Comparison of ENCODE assay signal across 8 cellular contexts in the genomic region with DNA sequence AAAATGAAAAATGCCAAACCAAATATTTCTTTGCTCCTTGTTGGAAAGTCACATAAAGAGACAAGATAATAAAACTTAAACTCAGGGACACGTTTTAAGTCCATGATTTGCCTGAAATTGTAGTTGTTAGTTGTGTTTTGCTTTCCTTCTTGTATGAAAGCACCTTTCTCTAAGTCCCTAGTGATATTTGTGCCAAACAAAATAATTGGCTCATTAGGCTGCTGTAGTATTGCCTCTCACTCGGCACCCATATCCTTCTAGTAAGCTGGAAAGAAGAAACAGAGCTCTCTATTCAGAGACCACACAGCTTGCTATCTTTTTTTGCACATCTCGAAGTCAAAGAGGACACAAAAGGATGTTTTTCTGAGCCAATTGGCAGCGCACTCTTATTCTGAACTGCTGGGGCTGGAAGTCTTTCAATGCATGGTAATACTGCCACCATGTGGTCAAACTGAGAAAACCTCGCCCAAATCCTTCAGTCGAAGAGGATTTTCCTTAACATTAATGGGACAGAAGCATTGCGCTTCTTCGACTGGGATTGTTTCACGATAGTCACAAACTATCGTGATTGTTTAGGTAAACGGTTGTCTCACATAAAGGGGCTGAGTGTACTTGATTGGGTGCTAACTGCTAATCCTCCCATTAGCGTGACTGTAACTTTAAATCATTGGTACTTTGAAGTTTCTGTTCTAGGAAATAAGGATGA.
A peak's percentile ranks its signal among the peaks of the same experiment; 100 is the strongest.
DNase-seq lines count a peak whose midpoint lies in the region; ATAC-seq, FAIRE-seq and TF ChIP-seq lines count a peak whose summit lies in the region.

No MANE protein-coding gene starts in this region.

- peak overlapping the region; percentile 51; the same call in 1 of the 2 replicates for H3K4me2 ChIP-seq in KMS-11

- H3K36me3 ChIP-seq in KMS-11 (ENCODE audit: insufficient read depth) (no peaks in the 10 kb centered on the region), Peyer's patch (no peaks in the 10 kb centered on the region)

- no peak overlapping the region for H3K4me3 ChIP-seq in KMS-11 (IDR thresholded peaks at IDR 0.05; ENCODE audit: insufficient read depth, low read depth, low read length)
- H3K4me3 ChIP-seq in Peyer's patch: no peak overlapping the region

- DNase-seq in G401 (ENCODE audit: low spot score) (peak; percentile 84), Peyer's patch (peak in 2 of 3 donors; percentile 18 to 81), fibroblast of the conjunctiva (ENCODE audit: low read depth) (peak; percentile 67), occipital lobe (lab: John Stamatoyannopoulos, UW) (peak; percentile 30), urothelium cell line (ENCODE audit: low spot score) (peak; percentile 46)

- no peaks in the 10 kb centered on the region for H3K79me2 ChIP-seq in KMS-11 (ENCODE audit: insufficient read depth, low read depth)

- H3K27me3 Mint-ChIP-seq in activated T-helper 17 cell treated with anti-CD3 and anti-CD28 coated beads, Interleukin-2, amount 50 U/mL, for 72 hours: peaks cover 19% of the 10 kb centered on the region

- H2AFZ ChIP-seq in KMS-11 (ENCODE audit: low read depth): peak overlapping the region; percentile 67

- H3K27ac ChIP-seq in KMS-11: no peak overlapping the region
- no peak overlapping the region for H3K27ac ChIP-seq in Peyer's patch

- no peaks in the 10 kb centered on the region for H3K27me3 ChIP-seq in KMS-11 (ENCODE audit: insufficient read depth, low read depth)
- H3K27me3 ChIP-seq in Peyer's patch: no peaks in the 10 kb centered on the region

- no peaks in the 10 kb centered on the region for H3K9me3 Mint-ChIP-seq in activated T-helper 17 cell treated with anti-CD3 and anti-CD28 coated beads, Interleukin-2, amount 50 U/mL, for 72 hours

- peaks cover 5% of the 10 kb centered on the region for H3K4me1 ChIP-seq in KMS-11 (ENCODE audit: low read depth, poor library complexity, severe bottlenecking)
- H3K4me1 ChIP-seq in Peyer's patch: no peaks in the 10 kb centered on the region

- TF ChIP-seq CTCF in KMS-11 (conservative IDR thresholded peaks at IDR 0.05; ENCODE audit: low read depth, low read length) (peak; percentile 80), Peyer's patch (IDR thresholded peaks at IDR 0.05) (peak; percentile 42 to 89 (median 83))

- FAIRE-seq in urothelium cell line (lab: Jason Lieb, UNC): no peak

- no peaks in the 10 kb centered on the region for H3K36me3 Mint-ChIP-seq in activated T-helper 17 cell treated with anti-CD3 and anti-CD28 coated beads, Interleukin-2, amount 50 U/mL, for 72 hours (ENCODE audit: low read depth)

- H3K9me3 ChIP-seq in Peyer's patch: no peaks in the 10 kb centered on the region

- no peak overlapping the region for H3K4me3 Mint-ChIP-seq in activated T-helper 17 cell treated with anti-CD3 and anti-CD28 coated beads, Interleukin-2, amount 50 U/mL, for 72 hours

- ATAC-seq in GM21723 (IDR thresholded peaks at IDR 0.05; ENCODE audit: unreplicated experiment): peak; percentile 87
- ATAC-seq in activated T-helper 17 cell treated with anti-CD3 and anti-CD28 coated beads, Interleukin-2, amount 50 U/mL, for 72 hours (replicated peaks): peak; percentile 34

- H3K27ac Mint-ChIP-seq in activated T-helper 17 cell treated with anti-CD3 and anti-CD28 coated beads, Interleukin-2, amount 50 U/mL, for 72 hours: no peak overlapping the region

- H3K4me1 Mint-ChIP-seq in activated T-helper 17 cell treated with anti-CD3 and anti-CD28 coated beads, Interleukin-2, amount 50 U/mL, for 72 hours: peaks cover 5% of the 10 kb centered on the region

- H3K9ac ChIP-seq in KMS-11: no peak overlapping the region

- in situ Hi-C loops in G401 (cut with HindIII; ENCODE audit: low sequenced_read_pairs): no loop called here

- TF ChIP-seq POLR2A in Peyer's patch (IDR thresholded peaks at IDR 0.05): no peak

- no peaks in the 10 kb centered on the region for H4K20me1 ChIP-seq in KMS-11 (ENCODE audit: insufficient read depth)

Comparison
In these comparisons a context has a peak if more than half of its experiments do, and no peak if none do; other contexts are left out.
1. DNase-seq: peak in every context shown above with its lines; median percentile 84 in G401; 67 in fibroblast of the conjunctiva; 50 in Peyer's patch; 46 in urothelium cell line; 30 in occipital lobe.